1 cellular context compared by ENCODE assay signal in genomic region chr18:48752478-48752877, GRCh38.
TF ChIP-seq lines count a peak whose summit lies in the region.

No MANE protein-coding gene starts in this region.

TF ChIP-seq in IMR-90, 13 proteins besides CTCF, POLR2A, EP300 and RAD21:
- TF ChIP-seq SMC3 (IDR thresholded peaks at IDR 0.05; ENCODE audit: low read depth, low read length), result no peak
- TF ChIP-seq MAFK (IDR thresholded peaks at IDR 0.05; ENCODE audit: low read depth, low read length), result no peak
- no peak for TF ChIP-seq FOS (IDR thresholded peaks at IDR 0.05; ENCODE audit: low read depth, low read length)
- no peak for TF ChIP-seq CEBPB (IDR thresholded peaks at IDR 0.05; ENCODE audit: low read depth, low read length)
- no peak for TF ChIP-seq BHLHE40 (IDR thresholded peaks at IDR 0.05; ENCODE audit: low read depth, low read length)
- no peak for TF ChIP-seq ELK1 (IDR thresholded peaks at IDR 0.05; ENCODE audit: borderline replicate concordance, low read depth, low read length)
- TF ChIP-seq, protein P1, sequence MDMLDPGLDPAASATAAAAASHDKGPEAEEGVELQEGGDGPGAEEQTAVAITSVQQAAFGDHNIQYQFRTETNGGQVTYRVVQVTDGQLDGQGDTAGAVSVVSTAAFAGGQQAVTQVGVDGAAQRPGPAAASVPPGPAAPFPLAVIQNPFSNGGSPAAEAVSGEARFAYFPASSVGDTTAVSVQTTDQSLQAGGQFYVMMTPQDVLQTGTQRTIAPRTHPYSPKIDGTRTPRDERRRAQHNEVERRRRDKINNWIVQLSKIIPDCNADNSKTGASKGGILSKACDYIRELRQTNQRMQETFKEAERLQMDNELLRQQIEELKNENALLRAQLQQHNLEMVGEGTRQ (IDR thresholded peaks at IDR 0.05; ENCODE audit: low read depth, low read length), result no peak
- TF ChIP-seq MAZ (IDR thresholded peaks at IDR 0.05; ENCODE audit: borderline replicate concordance, low read depth, low read length), result no peak
- no peak for TF ChIP-seq CHD1 (IDR thresholded peaks at IDR 0.05; ENCODE audit: low read depth, low read length)
- TF ChIP-seq MXI1 (IDR thresholded peaks at IDR 0.05; ENCODE audit: borderline replicate concordance, low read depth, low read length), result no peak
- no peak for TF ChIP-seq NFE2L2 (IDR thresholded peaks at IDR 0.05; ENCODE audit: low read depth, low read length)
- no peak for TF ChIP-seq RFX5 (IDR thresholded peaks at IDR 0.05; ENCODE audit: low read depth, low read length)
- no peak for TF ChIP-seq RCOR1 (IDR thresholded peaks at IDR 0.05; ENCODE audit: insufficient replicate concordance, low read length)
